In genomic region chr3:77392181-77392580, GRCh38 we compare ENCODE assay signal across 21 cellular contexts.
"Had no signal": no experiment of that assay in that cellular context is flagged by ENCODE, and none has a peak within 500 bp of the region (broad histone marks: within the 10 kb centered on the region; RNA-seq: fewer than 3 reads in every experiment).

No MANE protein-coding gene starts in this region.

- H3K9me3 ChIP-seq: esophagus muscularis mucosa, gastroesophageal sphincter, ovary, right atrium auricular region had no signal

- H3K4me1 Mint-ChIP-seq: central memory CD8-positive, alpha-beta T cell; immature natural killer cell had no signal

- H3K4me3 Mint-ChIP-seq: central memory CD8-positive, alpha-beta T cell; immature natural killer cell had no signal

- ATAC-seq: gastroesophageal sphincter, left ventricle myocardium superior had no signal

- H3K4me3 ChIP-seq: dorsolateral prefrontal cortex, esophagus muscularis mucosa, gastroesophageal sphincter, lung, ovary, right atrium auricular region had no signal

- H3K36me3 Mint-ChIP-seq: immature natural killer cell had no signal

- DNase-seq: cortex of kidney; dorsolateral prefrontal cortex; effector memory CD4-positive, alpha-beta T cell; foreskin fibroblast; immature natural killer cell; left ventricle myocardium superior; mesenchymal stem cell; midbrain; nucleus accumbens; ovary; small intestine; stimulated activated CD4-positive, alpha-beta T cell treated with anti-CD3 and anti-CD28 coated beads, Interleukin-12 subunit alpha, Interleukin-12 subunit beta, amount 100 ng/mL, for 4 hours; stimulated activated CD4-positive, alpha-beta T cell treated with anti-CD3 and anti-CD28 coated beads, Interleukin-2, amount 100 ng/mL, for 48 hours; stimulated activated naive CD4-positive, alpha-beta T cell treated with Interleukin-2 at 50 U/mL for 16 hours; trophoblast cell had no signal

- H3K27ac Mint-ChIP-seq: immature natural killer cell, progenitor cell of endocrine pancreas had no signal

- H3K27me3 Mint-ChIP-seq: central memory CD8-positive, alpha-beta T cell; progenitor cell of endocrine pancreas had no signal

- H3K27me3 ChIP-seq: dorsolateral prefrontal cortex, esophagus muscularis mucosa, gastroesophageal sphincter, ovary, right atrium auricular region had no signal

- H3K36me3 ChIP-seq: esophagus muscularis mucosa, gastroesophageal sphincter, ovary, right atrium auricular region had no signal

- H3K4me1 ChIP-seq: esophagus muscularis mucosa, gastroesophageal sphincter, right atrium auricular region had no signal
